8 cellular contexts compared by ENCODE assay signal in genomic region chr5:10595678-10596309, GRCh38. TPM values are rescaled to one million over a fixed set of nuclear protein-coding genes. Genes with fewer than 3 reads are reported as not detected.
A peak's percentile ranks its signal among the peaks of the same experiment; 100 is the strongest.
DNase-seq lines count a peak whose midpoint lies in the region; ATAC-seq and TF ChIP-seq lines count a peak whose summit lies in the region.

No MANE protein-coding gene starts in this region.

- peak overlapping the region; percentile 23 for H3K4me3 ChIP-seq in WI38 (ENCODE audit: low read depth, low read length)
- no peak overlapping the region for H3K4me3 ChIP-seq in esophagus (ENCODE audit: low read depth in 1 of 2, low read length in 2 of 2)

- WGBS in esophagus, 2 donors = 13 to 23% methylated on average over 8 of the region's 8 CpGs

- no peak for TF ChIP-seq CTCF in WI38 (IDR thresholded peaks at IDR 0.05; ENCODE audit: low read depth, low read length)

- H3K4me1 ChIP-seq in esophagus (ENCODE audit: control insufficient read depth in 2 of 2, insufficient read depth in 2 of 2, low read length in 1 of 2) = peaks cover 0 to 3% of the 10 kb centered on the region in 2 donors

- peak overlapping the region; percentile 77 to 78 for H3K27ac ChIP-seq in esophagus (ENCODE audit: low read depth in 2 of 2, low read length in 1 of 2)

- ATAC-seq in HG03066 (IDR thresholded peaks at IDR 0.05; ENCODE audit: low read depth, unreplicated experiment) (peak; percentile 31), HG03139 (IDR thresholded peaks at IDR 0.05; ENCODE audit: unreplicated experiment) (no peak)

- no peaks in the 10 kb centered on the region for H3K9me3 ChIP-seq in esophagus (ENCODE audit: control insufficient read depth in 2 of 2, insufficient read depth in 1 of 2, low read depth in 1 of 2, low read length in 1 of 2)

- DNase-seq in EL (peak; percentile 94), pulmonary artery endothelial cell (ENCODE audit: low read depth, low spot score) (peak; percentile 74), OCI-M2 (lab: John Stamatoyannopoulos, UW; ENCODE audit: unreplicated experiment) (no peak), MV-4-11 (lab: John Stamatoyannopoulos, UW) (no peak)

- no peaks in the 10 kb centered on the region for H3K36me3 ChIP-seq in esophagus (ENCODE audit: control insufficient read depth in 2 of 2, insufficient read depth in 2 of 2, low read length in 1 of 2)

- H3K27me3 ChIP-seq in esophagus (ENCODE audit: control insufficient read depth in 1 of 2, insufficient read depth in 2 of 2, low read length in 2 of 2) = no peaks in the 10 kb centered on the region

RNA-seq across cellular contexts. Expression of gene ANKRD33B, which starts 31.9 kb away (rescaled TPM):
- polyA plus RNA-seq in esophagus = 1 to 10 TPM in 1 of 2 donors, under 1 TPM in 1; 0.55 to 1.3 TPM
- 6.6 and 7.6 TPM in 2 replicates for total RNA-seq in pulmonary artery endothelial cell

Comparison
In these comparisons a context has a peak if more than half of its experiments do, and no peak if none do; other contexts are left out.
1. DNase-seq: peak in EL (single experiment) and pulmonary artery endothelial cell (single experiment); none in OCI-M2 (single experiment) and MV-4-11 (single experiment).